In genomic region chr3:198106265-198106664, GRCh38 we compare ENCODE assay signal across 1 cellular context.
TF ChIP-seq lines count a peak whose summit lies in the region.

No MANE protein-coding gene starts in this region.

TF ChIP-seq in K562, 482 proteins besides CTCF, POLR2A, EP300 and RAD21 (continued from another document and continues in another):
- TF ChIP-seq HINFP (tag; conservative IDR thresholded peaks at IDR 0.05; ENCODE audit: low read depth) (no peak), MECOM (CRISPR knock-in tag; IDR thresholded peaks at IDR 0.05) (no peak), HEY1 (CRISPR knock-in tag; IDR thresholded peaks at IDR 0.05; ENCODE audit: borderline replicate concordance) (no peak), ETV5 (CRISPR knock-in tag; IDR thresholded peaks at IDR 0.05; ENCODE audit: low read depth) (no peak), ARID1B (IDR thresholded peaks at IDR 0.05) (peak; percentile 30), CTCFL (IDR thresholded peaks at IDR 0.05; ENCODE audit: borderline replicate concordance, insufficient read depth, low read depth, low read length, poor library complexity, severe bottlenecking) (no peak), FIP1L1 (IDR thresholded peaks at IDR 0.05; ENCODE audit: low read depth, low read length, poor library complexity, severe bottlenecking) (no peak), CHD4 (IDR thresholded peaks at IDR 0.05; ENCODE audit: insufficient read depth, insufficient replicate concordance, low read depth, low read length, poor library complexity, severe bottlenecking) (no peak), SFPQ (IDR thresholded peaks at IDR 0.05; ENCODE audit: low read depth, low read length) (no peak), ZNF445 (CRISPR knock-in tag; IDR thresholded peaks at IDR 0.05; ENCODE audit: low read depth) (no peak), GABPA (tag; conservative IDR thresholded peaks at IDR 0.05; ENCODE audit: low read depth) (no peak), NR2C2 (CRISPR knock-in tag; IDR thresholded peaks at IDR 0.05) (no peak), NR2C2 (tag; IDR thresholded peaks at IDR 0.05) (no peak), TSHZ1 (CRISPR knock-in tag; IDR thresholded peaks at IDR 0.05) (no peak), ZNF77 (CRISPR knock-in tag; IDR thresholded peaks at IDR 0.05) (no peak), BRCA1 (IDR thresholded peaks at IDR 0.05) (no peak), BRCA1 (CRISPR knock-in tag; IDR thresholded peaks at IDR 0.05) (no peak), HLTF (IDR thresholded peaks at IDR 0.05) (no peak), MEIS2 (IDR thresholded peaks at IDR 0.05; ENCODE audit: partially characterized antibody) (no peak), RBM22 (IDR thresholded peaks at IDR 0.05; ENCODE audit: low read depth, low read length, poor library complexity, severe bottlenecking) (no peak), ZNF785 (CRISPR knock-in tag; IDR thresholded peaks at IDR 0.05) (no peak), KDM4B (IDR thresholded peaks at IDR 0.05; ENCODE audit: borderline replicate concordance in 2 of 2, low read depth in 1 of 2) (no peak), STAT5B (CRISPR knock-in tag; IDR thresholded peaks at IDR 0.05) (no peak), NR4A1 (CRISPR knock-in tag; IDR thresholded peaks at IDR 0.05) (no peak), NR4A1 (tag; IDR thresholded peaks at IDR 0.05) (no peak), CHD1 (IDR thresholded peaks at IDR 0.05; ENCODE audit: low read length) (no peak), RAD51 (IDR thresholded peaks at IDR 0.05; ENCODE audit: borderline replicate concordance, low read depth) (no peak), PHTF2 (CRISPR knock-in tag; IDR thresholded peaks at IDR 0.05) (no peak), CXXC5 (CRISPR knock-in tag; IDR thresholded peaks at IDR 0.05) (0 out of 2 replicates have a peak, but pooled peaks have one; percentile 10), SRF (CRISPR knock-in tag; IDR thresholded peaks at IDR 0.05) (no peak), KDM1A (IDR thresholded peaks at IDR 0.05) (0 out of 4 replicates have a peak, but pooled peaks of 1 of the 2 experiments have one; percentile 33), MEF2A (IDR thresholded peaks at IDR 0.05; ENCODE audit: control insufficient read depth, low read depth, low read length) (no peak), FOXJ2 (tag; IDR thresholded peaks at IDR 0.05) (no peak), SIN3B (IDR thresholded peaks at IDR 0.05; ENCODE audit: low read depth) (no peak), ZNF384 (IDR thresholded peaks at IDR 0.05; ENCODE audit: low read depth, low read length) (no peak), ZNF699 (CRISPR knock-in tag; IDR thresholded peaks at IDR 0.05; ENCODE audit: insufficient replicate concordance) (no peak), CREB1 (IDR thresholded peaks at IDR 0.05) (no peak), CREB1 (CRISPR knock-in tag; IDR thresholded peaks at IDR 0.05) (no peak), ATF7 (IDR thresholded peaks at IDR 0.05) (no peak), MYNN (IDR thresholded peaks at IDR 0.05) (no peak), MYNN (CRISPR knock-in tag; IDR thresholded peaks at IDR 0.05) (no peak), ZFP36 (IDR thresholded peaks at IDR 0.05; ENCODE audit: low read depth, low read length, partially characterized antibody) (no peak), BRD9 (IDR thresholded peaks at IDR 0.05; ENCODE audit: low read depth, partially characterized antibody) (no peak), SRSF7 (optimal IDR thresholded peaks at IDR 0.05; ENCODE audit: low read depth, low read length) (no peak), ZNF408 (CRISPR knock-in tag; IDR thresholded peaks at IDR 0.05; ENCODE audit: low read depth) (no peak), ZBTB7A (IDR thresholded peaks at IDR 0.05; ENCODE audit: borderline replicate concordance, control insufficient read depth, low read depth, low read length) (no peak)
- TF ChIP-seq, protein P1, sequence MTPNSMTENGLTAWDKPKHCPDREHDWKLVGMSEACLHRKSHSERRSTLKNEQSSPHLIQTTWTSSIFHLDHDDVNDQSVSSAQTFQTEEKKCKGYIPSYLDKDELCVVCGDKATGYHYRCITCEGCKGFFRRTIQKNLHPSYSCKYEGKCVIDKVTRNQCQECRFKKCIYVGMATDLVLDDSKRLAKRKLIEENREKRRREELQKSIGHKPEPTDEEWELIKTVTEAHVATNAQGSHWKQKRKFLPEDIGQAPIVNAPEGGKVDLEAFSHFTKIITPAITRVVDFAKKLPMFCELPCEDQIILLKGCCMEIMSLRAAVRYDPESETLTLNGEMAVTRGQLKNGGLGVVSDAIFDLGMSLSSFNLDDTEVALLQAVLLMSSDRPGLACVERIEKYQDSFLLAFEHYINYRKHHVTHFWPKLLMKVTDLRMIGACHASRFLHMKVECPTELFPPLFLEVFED (CRISPR knock-in tag; conservative IDR thresholded peaks at IDR 0.05), result no peak
- TF ChIP-seq, protein P2, sequence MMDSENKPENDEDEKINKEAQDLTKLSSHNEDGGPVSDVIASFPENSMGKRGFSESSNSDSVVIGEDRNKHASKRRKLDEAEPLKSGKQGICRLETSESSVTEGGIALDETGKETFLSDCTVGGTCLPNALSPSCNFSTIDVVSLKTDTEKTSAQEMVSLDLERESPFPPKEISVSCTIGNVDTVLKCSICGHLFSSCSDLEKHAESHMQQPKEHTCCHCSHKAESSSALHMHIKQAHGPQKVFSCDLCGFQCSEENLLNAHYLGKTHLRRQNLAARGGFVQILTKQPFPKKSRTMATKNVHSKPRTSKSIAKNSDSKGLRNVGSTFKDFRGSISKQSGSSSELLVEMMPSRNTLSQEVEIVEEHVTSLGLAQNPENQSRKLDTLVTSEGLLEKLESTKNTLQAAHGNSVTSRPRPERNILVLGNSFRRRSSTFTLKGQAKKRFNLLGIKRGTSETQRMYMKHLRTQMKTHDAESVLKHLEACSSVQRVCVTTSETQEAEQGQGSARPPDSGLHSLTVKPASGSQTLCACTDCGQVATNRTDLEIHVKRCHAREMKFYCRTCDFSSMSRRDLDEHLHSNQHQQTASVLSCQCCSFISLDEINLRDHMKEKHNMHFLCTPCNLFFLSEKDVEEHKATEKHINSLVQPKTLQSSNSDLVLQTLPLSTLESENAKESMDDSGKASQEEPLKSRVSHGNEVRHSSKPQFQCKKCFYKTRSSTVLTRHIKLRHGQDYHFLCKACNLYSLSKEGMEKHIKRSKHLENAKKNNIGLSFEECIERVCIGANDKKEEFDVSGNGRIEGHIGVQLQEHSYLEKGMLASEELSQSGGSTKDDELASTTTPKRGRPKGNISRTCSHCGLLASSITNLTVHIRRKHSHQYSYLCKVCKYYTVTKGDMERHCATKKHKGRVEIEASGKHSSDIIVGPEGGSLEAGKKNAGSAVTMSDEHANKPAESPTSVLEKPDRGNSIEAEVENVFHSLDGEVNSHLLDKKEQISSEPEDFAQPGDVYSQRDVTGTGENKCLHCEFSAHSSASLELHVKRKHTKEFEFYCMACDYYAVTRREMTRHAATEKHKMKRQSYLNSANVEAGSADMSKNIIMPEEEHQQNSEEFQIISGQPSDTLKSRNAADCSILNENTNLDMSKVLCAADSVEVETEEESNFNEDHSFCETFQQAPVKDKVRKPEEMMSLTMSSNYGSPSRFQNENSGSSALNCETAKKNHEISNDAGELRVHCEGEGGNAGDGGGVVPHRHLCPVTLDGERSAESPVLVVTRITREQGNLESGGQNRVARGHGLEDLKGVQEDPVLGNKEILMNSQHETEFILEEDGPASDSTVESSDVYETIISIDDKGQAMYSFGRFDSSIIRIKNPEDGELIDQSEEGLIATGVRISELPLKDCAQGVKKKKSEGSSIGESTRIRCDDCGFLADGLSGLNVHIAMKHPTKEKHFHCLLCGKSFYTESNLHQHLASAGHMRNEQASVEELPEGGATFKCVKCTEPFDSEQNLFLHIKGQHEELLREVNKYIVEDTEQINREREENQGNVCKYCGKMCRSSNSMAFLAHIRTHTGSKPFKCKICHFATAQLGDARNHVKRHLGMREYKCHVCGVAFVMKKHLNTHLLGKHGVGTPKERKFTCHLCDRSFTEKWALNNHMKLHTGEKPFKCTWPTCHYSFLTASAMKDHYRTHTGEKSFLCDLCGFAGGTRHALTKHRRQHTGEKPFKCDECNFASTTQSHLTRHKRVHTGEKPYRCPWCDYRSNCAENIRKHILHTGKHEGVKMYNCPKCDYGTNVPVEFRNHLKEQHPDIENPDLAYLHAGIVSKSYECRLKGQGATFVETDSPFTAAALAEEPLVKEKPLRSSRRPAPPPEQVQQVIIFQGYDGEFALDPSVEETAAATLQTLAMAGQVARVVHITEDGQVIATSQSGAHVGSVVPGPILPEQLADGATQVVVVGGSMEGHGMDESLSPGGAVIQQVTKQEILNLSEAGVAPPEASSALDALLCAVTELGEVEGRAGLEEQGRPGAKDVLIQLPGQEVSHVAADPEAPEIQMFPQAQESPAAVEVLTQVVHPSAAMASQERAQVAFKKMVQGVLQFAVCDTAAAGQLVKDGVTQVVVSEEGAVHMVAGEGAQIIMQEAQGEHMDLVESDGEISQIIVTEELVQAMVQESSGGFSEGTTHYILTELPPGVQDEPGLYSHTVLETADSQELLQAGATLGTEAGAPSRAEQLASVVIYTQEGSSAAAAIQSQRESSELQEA (IDR thresholded peaks at IDR 0.05; ENCODE audit: low read depth), result no peak
